26 cellular contexts compared by ENCODE assay signal in genomic region chr5:84862132-84862531, GRCh38.
"Had no signal": no experiment of that assay in that cellular context is flagged by ENCODE, and none has a peak within 500 bp of the region (broad histone marks: within the 10 kb centered on the region; RNA-seq: fewer than 3 reads in every experiment).

No MANE protein-coding gene starts in this region.

- H3K4me3 ChIP-seq: ascending aorta, cardiac muscle cell, colonic mucosa had no signal

- H3K27me3 Mint-ChIP-seq: activated CD4-positive, alpha-beta T cell treated with anti-CD3 and anti-CD28 coated beads, Interleukin-2, amount 10 ng/mL, durations not matched to agents 24 days and 14 days; activated CD8-positive, alpha-beta T cell treated with anti-CD3 and anti-CD28 coated beads for 36 hours; activated naive CD4-positive, alpha-beta T cell treated with anti-CD3 and anti-CD28 coated beads, Interleukin-2, amount 50 U/mL, for 24 hours; activated naive CD8-positive, alpha-beta T cell treated with anti-CD3 and anti-CD28 coated beads, Interleukin-2, amount 10 ng/mL, durations not matched to agents 7 days and 5 days; activated T-cell treated with anti-CD3 and anti-CD28 coated beads, Interleukin-2, amount 50 U/mL, for 24 hours; central memory CD8-positive, alpha-beta T cell had no signal

- H3K36me3 ChIP-seq: ascending aorta, cardiac muscle cell, colonic mucosa, WERI-Rb-1 had no signal

- H3K4me1 Mint-ChIP-seq: activated CD4-positive, alpha-beta T cell treated with anti-CD3 and anti-CD28 coated beads, Interleukin-2, amount 10 ng/mL, durations not matched to agents 24 days and 14 days; activated naive CD4-positive, alpha-beta T cell treated with anti-CD3 and anti-CD28 coated beads, Interleukin-2, amount 50 U/mL, for 24 hours; activated naive CD8-positive, alpha-beta T cell treated with anti-CD3 and anti-CD28 coated beads, Interleukin-2, amount 10 ng/mL, durations not matched to agents 7 days and 5 days; central memory CD8-positive, alpha-beta T cell had no signal

- DNase-seq: activated CD4-positive, alpha-beta T cell treated with anti-CD3 and anti-CD28 coated beads, Interleukin-2, amount 10 ng/mL, durations not matched to agents 24 days and 14 days; activated CD4-positive, alpha-beta T cell treated with anti-CD3 and anti-CD28 coated beads, Interleukin-2, amount 50 U/mL, for 4 hours; activated CD8-positive, alpha-beta T cell treated with anti-CD3 and anti-CD28 coated beads for 36 hours; activated gamma-delta T cell; activated naive CD4-positive, alpha-beta T cell treated with Interleukin-2 at 50 U/mL for 16 hours; activated naive CD8-positive, alpha-beta T cell treated with anti-CD3 and anti-CD28 coated beads, Interleukin-2, amount 10 ng/mL, durations not matched to agents 7 days and 5 days; activated T-cell treated with anti-CD3 and anti-CD28 coated beads, Interleukin-2, amount 50 U/mL, for 24 hours; amygdala; colonic mucosa; Karpas-422; NCI-H1105; NCI-H1417 treated with DMSO at 0.1 percent for 48 hours; NCI-H1930; NCI-H2081 treated with DMSO at 0.1 percent for 48 hours; NCI-H2171; NCI-H510A; Right ventricle myocardium superior; SW 1271; T-helper 1 cell; T1000; WERI-Rb-1 had no signal

- H3K9me3 ChIP-seq: ascending aorta, colonic mucosa had no signal

- H3K27me3 ChIP-seq: ascending aorta, cardiac muscle cell, colonic mucosa had no signal

- ATAC-seq: activated CD8-positive, alpha-beta T cell treated with anti-CD3 and anti-CD28 coated beads for 36 hours had no signal

- H3K36me3 Mint-ChIP-seq: activated naive CD4-positive, alpha-beta T cell treated with anti-CD3 and anti-CD28 coated beads, Interleukin-2, amount 50 U/mL, for 24 hours; activated naive CD8-positive, alpha-beta T cell treated with anti-CD3 and anti-CD28 coated beads, Interleukin-2, amount 10 ng/mL, durations not matched to agents 7 days and 5 days had no signal

- H3K4me3 Mint-ChIP-seq: activated CD4-positive, alpha-beta T cell treated with anti-CD3 and anti-CD28 coated beads, Interleukin-2, amount 10 ng/mL, durations not matched to agents 24 days and 14 days; activated CD8-positive, alpha-beta T cell treated with anti-CD3 and anti-CD28 coated beads for 36 hours; activated naive CD4-positive, alpha-beta T cell treated with anti-CD3 and anti-CD28 coated beads, Interleukin-2, amount 50 U/mL, for 24 hours; activated naive CD8-positive, alpha-beta T cell treated with anti-CD3 and anti-CD28 coated beads, Interleukin-2, amount 10 ng/mL, durations not matched to agents 7 days and 5 days; activated T-cell treated with anti-CD3 and anti-CD28 coated beads, Interleukin-2, amount 50 U/mL, for 24 hours; central memory CD8-positive, alpha-beta T cell had no signal

- H3K4me1 ChIP-seq: ascending aorta, colonic mucosa had no signal

- H3K9me3 Mint-ChIP-seq: activated CD4-positive, alpha-beta T cell treated with anti-CD3 and anti-CD28 coated beads, Interleukin-2, amount 10 ng/mL, durations not matched to agents 24 days and 14 days; activated CD8-positive, alpha-beta T cell treated with anti-CD3 and anti-CD28 coated beads for 36 hours; activated T-cell treated with anti-CD3 and anti-CD28 coated beads, Interleukin-2, amount 50 U/mL, for 24 hours had no signal

- H3K27ac ChIP-seq: ascending aorta, cardiac muscle cell, colonic mucosa, WERI-Rb-1 had no signal

- H3K27ac Mint-ChIP-seq: activated CD4-positive, alpha-beta T cell treated with anti-CD3 and anti-CD28 coated beads, Interleukin-2, amount 10 ng/mL, durations not matched to agents 24 days and 14 days; activated CD8-positive, alpha-beta T cell treated with anti-CD3 and anti-CD28 coated beads for 36 hours; activated naive CD4-positive, alpha-beta T cell treated with anti-CD3 and anti-CD28 coated beads, Interleukin-2, amount 50 U/mL, for 24 hours; activated naive CD8-positive, alpha-beta T cell treated with anti-CD3 and anti-CD28 coated beads, Interleukin-2, amount 10 ng/mL, durations not matched to agents 7 days and 5 days; activated T-cell treated with anti-CD3 and anti-CD28 coated beads, Interleukin-2, amount 50 U/mL, for 24 hours; activated T-helper 2 cell treated with anti-CD3 and anti-CD28 coated beads, Interferon-gamma antibody, Interleukin-2, Interleukin-4, amounts not matched to agents 10 μg/mL and 5 μg/mL and 100 μg/mL, durations not matched to agents 14 hours and 24 hours and 36 hours had no signal
